14 cellular contexts compared by ENCODE assay signal in the genomic region with DNA sequence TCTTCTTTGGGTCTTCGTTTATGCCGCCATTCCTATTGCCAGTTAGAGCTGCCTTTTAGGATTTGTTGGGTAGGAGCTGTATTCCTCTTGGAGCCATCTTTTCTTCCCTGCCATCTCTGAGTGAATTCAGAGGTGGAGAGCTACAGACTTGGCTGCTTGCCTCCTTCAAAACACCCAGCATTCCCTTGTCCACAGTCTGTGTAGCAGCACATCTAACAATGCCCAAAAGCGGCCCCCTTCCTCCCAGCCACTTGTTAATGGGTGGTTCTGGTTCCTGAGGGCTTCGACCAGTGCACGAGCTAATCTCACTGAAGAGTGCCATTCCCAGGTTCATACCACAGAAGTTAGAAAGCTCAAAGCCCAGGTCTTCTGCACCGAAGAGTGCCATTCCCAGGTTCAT. TPM values are rescaled to one million over a fixed set of nuclear protein-coding genes. Genes with fewer than 3 reads are reported as not detected.
A peak's percentile ranks its signal among the peaks of the same experiment; 100 is the strongest.
DNase-seq lines count a peak whose midpoint lies in the region; ATAC-seq and TF ChIP-seq lines count a peak whose summit lies in the region.
"Had no signal": no experiment of that assay in that cellular context is flagged by ENCODE, and none has a peak within 500 bp of the region (broad histone marks: within the 10 kb centered on the region; RNA-seq: fewer than 3 reads in every experiment).

No MANE protein-coding gene starts in this region.

- H3K9ac ChIP-seq in trophoblast cell (ENCODE audit: low read length): no peak overlapping the region
- H3K9ac ChIP-seq: BLaER1 treated with 17β-estradiol and CSF1 and Interleukin-3, amounts not matched to agents 10 nM and 100 nM had no signal

- H3K36me3 ChIP-seq in left ventricle myocardium inferior (peaks cover 6% of the 10 kb centered on the region), heart right ventricle (peaks cover 0 to 18% (median 0%) of the 10 kb centered on the region in 9 donors), trophoblast cell (ENCODE audit: control insufficient read depth in 1 of 2, insufficient read depth in 2 of 2, low read length in 2 of 2) (peaks cover 5 to 8% of the 10 kb centered on the region in 2 experiments)

- no peak overlapping the region for H3K27ac Mint-ChIP-seq in activated naive CD4-positive, alpha-beta T cell treated with anti-CD3 and anti-CD28 coated beads, Interleukin-2, amount 10 ng/mL, durations not matched to agents 7 days and 5 days

- peaks cover 91% of the 10 kb centered on the region for H3K4me1 ChIP-seq in left ventricle myocardium inferior
- peaks cover 12 to 93% (median 83%) of the 10 kb centered on the region in 9 donors for H3K4me1 ChIP-seq in heart right ventricle
- peaks cover 30 to 31% of the 10 kb centered on the region in 2 experiments for H3K4me1 ChIP-seq in trophoblast cell (ENCODE audit: control insufficient read depth in 1 of 2, insufficient read depth in 2 of 2, low read length in 2 of 2)

- H3K9me3 Mint-ChIP-seq in activated naive CD4-positive, alpha-beta T cell treated with anti-CD3 and anti-CD28 coated beads, Interleukin-2, amount 10 ng/mL, durations not matched to agents 7 days and 5 days: no peaks in the 10 kb centered on the region
- H3K9me3 Mint-ChIP-seq: CD4-positive, CD25-positive, alpha-beta regulatory T cell had no signal

- H3K23ac ChIP-seq in trophoblast cell (ENCODE audit: low read length): no peak overlapping the region

- H4K91ac ChIP-seq in trophoblast cell (ENCODE audit: low read depth, low read length): no peak overlapping the region

- no peak overlapping the region for H2BK12ac ChIP-seq in trophoblast cell (ENCODE audit: low read length)

- no peak overlapping the region for H2BK5ac ChIP-seq in trophoblast cell (ENCODE audit: low read depth, low read length, poor library complexity)

- H2AK5ac ChIP-seq in trophoblast cell (ENCODE audit: low read length): no peak overlapping the region

- WGBS in heart right ventricle, 2 donors: 67 to 79% methylated on average over 6 of the region's 6 CpGs
- no CpG with 5 or more reads among the region's 6 CpGs for WGBS in trophoblast cell (ENCODE audit: extremely low coverage, insufficient coverage, insufficient read length)

- H3K4me2 ChIP-seq in trophoblast cell (ENCODE audit: low read length): no peak overlapping the region
- H3K4me2 ChIP-seq: BLaER1 treated with 17β-estradiol and CSF1 and Interleukin-3, amounts not matched to agents 10 nM and 100 nM had no signal

- no peak overlapping the region for H4K12ac ChIP-seq in trophoblast cell (ENCODE audit: low read depth, low read length)

- CTCF ChIA-PET in activated naive CD4-positive, alpha-beta T cell treated with anti-CD3 and anti-CD28 coated beads, Interleukin-2, amount 10 ng/mL, durations not matched to agents 7 days and 5 days (lab: Charles Lee): interaction anchor here (0.9 to 9.3 kb wide), 2 partner anchors 30 to 39 kb away, joined by 3 to 51 read pairs; a partner anchor contains a TSS

- H3K4ac ChIP-seq in trophoblast cell (ENCODE audit: low read depth, low read length): peak overlapping the region; percentile 9

- peaks cover 36% of the 10 kb centered on the region for H3K36me3 Mint-ChIP-seq in activated naive CD4-positive, alpha-beta T cell treated with anti-CD3 and anti-CD28 coated beads, Interleukin-2, amount 10 ng/mL, durations not matched to agents 7 days and 5 days

- H3K27me3 ChIP-seq in left ventricle myocardium inferior (ENCODE audit: low read depth): no peaks in the 10 kb centered on the region
- no peaks in the 10 kb centered on the region for H3K27me3 ChIP-seq in heart right ventricle
- H3K27me3 ChIP-seq in trophoblast cell (ENCODE audit: insufficient read depth, low read length): no peaks in the 10 kb centered on the region
- H3K27me3 ChIP-seq: BLaER1 treated with 17β-estradiol and CSF1 and Interleukin-3, amounts not matched to agents 10 nM and 100 nM had no signal

- no peak overlapping the region for H4K8ac ChIP-seq in trophoblast cell (ENCODE audit: low read depth, low read length)

- H3K79me1 ChIP-seq in trophoblast cell (ENCODE audit: low read length): no peaks in the 10 kb centered on the region

- no peak overlapping the region for H2AFZ ChIP-seq in trophoblast cell (ENCODE audit: insufficient read depth, low read length, poor library complexity)

- ATAC-seq in heart right ventricle (no peak), HG03135 (IDR thresholded peaks at IDR 0.05; ENCODE audit: unreplicated experiment) (no peak), HG02973 (IDR thresholded peaks at IDR 0.05; ENCODE audit: unreplicated experiment) (no peak)

- H3K9me3 ChIP-seq in left ventricle myocardium inferior (replicated peaks) (no peaks in the 10 kb centered on the region), heart right ventricle (no peaks in the 10 kb centered on the region), trophoblast cell (ENCODE audit: insufficient read depth, low read depth, low read length) (no peaks in the 10 kb centered on the region)
- H3K9me3 ChIP-seq: BLaER1 treated with 17β-estradiol and CSF1 and Interleukin-3, amounts not matched to agents 10 nM and 100 nM had no signal

- no peak overlapping the region for H3K4me3 ChIP-seq in left ventricle myocardium inferior
- no peak overlapping the region for H3K4me3 ChIP-seq in heart right ventricle
- H3K4me3 ChIP-seq in trophoblast cell (ENCODE audit: low read depth, low read length): no peak overlapping the region
- H3K4me3 ChIP-seq: BLaER1 treated with 17β-estradiol and CSF1 and Interleukin-3, amounts not matched to agents 10 nM and 100 nM had no signal

- no peaks in the 10 kb centered on the region for H3K27me3 Mint-ChIP-seq in activated naive CD4-positive, alpha-beta T cell treated with anti-CD3 and anti-CD28 coated beads, Interleukin-2, amount 10 ng/mL, durations not matched to agents 7 days and 5 days
- H3K27me3 Mint-ChIP-seq: CD4-positive, CD25-positive, alpha-beta regulatory T cell had no signal

- no peak overlapping the region for H2BK120ac ChIP-seq in trophoblast cell (ENCODE audit: insufficient read depth, low read length, poor library complexity)

- TF ChIP-seq CTCF in left ventricle myocardium inferior (IDR thresholded peaks at IDR 0.05; ENCODE audit: borderline replicate concordance): no peak
- no peak for TF ChIP-seq CTCF in heart right ventricle (IDR thresholded peaks at IDR 0.05)
- TF ChIP-seq CTCF in VCaP (conservative IDR thresholded peaks at IDR 0.05): no peak

- H3K27ac ChIP-seq in left ventricle myocardium inferior (replicated peaks): peak overlapping the region; percentile 88
- peak overlapping the region in 4 of 10 donors; percentile 3 to 90 (median 53) for H3K27ac ChIP-seq in heart right ventricle
- H3K27ac ChIP-seq in VCaP: peak overlapping the region; percentile 93
- H3K27ac ChIP-seq in cingulate gyrus (ENCODE audit: low read depth, low read length): peak overlapping the region; percentile 47
- no peak overlapping the region for H3K27ac ChIP-seq in trophoblast cell (ENCODE audit: low read depth, low read length)
- H3K27ac ChIP-seq: BLaER1 treated with 17β-estradiol and CSF1 and Interleukin-3, amounts not matched to agents 10 nM and 100 nM had no signal

- H3K14ac ChIP-seq in trophoblast cell (ENCODE audit: low read length): no peak overlapping the region

- peaks cover 62% of the 10 kb centered on the region for H3K4me1 Mint-ChIP-seq in activated naive CD4-positive, alpha-beta T cell treated with anti-CD3 and anti-CD28 coated beads, Interleukin-2, amount 10 ng/mL, durations not matched to agents 7 days and 5 days

- H3K79me2 ChIP-seq in trophoblast cell (ENCODE audit: control insufficient read depth, insufficient read depth, low read length, poor library complexity): peaks cover 20% of the 10 kb centered on the region

- intact Hi-C loops in left ventricle myocardium inferior (cut with micrococcal nuclease) (no loop called here), heart right ventricle (cut with DNase I) (no loop called here)

- DNase-seq in left ventricle myocardium inferior: no peak
- no peak for DNase-seq in heart right ventricle
- peak in 1 of 2 donors; percentile 10 for DNase-seq in trophoblast cell
- DNase-seq in activated naive CD4-positive, alpha-beta T cell treated with anti-CD3 and anti-CD28 coated beads, Interleukin-2, amount 10 ng/mL, durations not matched to agents 7 days and 5 days: no peak
- DNase-seq: 8988T; AML-193; Calu3; CD4-positive, CD25-positive, alpha-beta regulatory T cell; DMS 273 treated with DMSO at 0.1 percent for 48 hours had no signal

- no peak overlapping the region for H3K4me3 Mint-ChIP-seq in activated naive CD4-positive, alpha-beta T cell treated with anti-CD3 and anti-CD28 coated beads, Interleukin-2, amount 10 ng/mL, durations not matched to agents 7 days and 5 days
- H3K4me3 Mint-ChIP-seq: CD4-positive, CD25-positive, alpha-beta regulatory T cell had no signal

- no peak overlapping the region for H3K18ac ChIP-seq in trophoblast cell (ENCODE audit: low read length)

RNA-seq across cellular contexts. Expression of a gene that starts 37.7 kb away (rescaled TPM):
- total RNA-seq in left ventricle myocardium inferior: 36.6 TPM
- 10 to 100 TPM; 33.8 to 42.7 (median 39.0) TPM for total RNA-seq in heart right ventricle
- 10 to 100 TPM; 12.6 to 18.9 TPM for polyA plus RNA-seq in heart right ventricle
- polyA plus RNA-seq in trophoblast cell (2013): 67.3 and 70.2 TPM in 2 replicates

RNA-seq across cellular contexts. Expression of a gene that starts 40.3 kb away (rescaled TPM):
- total RNA-seq in left ventricle myocardium inferior (10.5 TPM), heart right ventricle (1 to 10 TPM; 1.1 to 8.4 (median 5.0) TPM)
- polyA plus RNA-seq in heart right ventricle: 1 to 10 TPM; 4.4 to 5.4 TPM
- polyA plus RNA-seq in trophoblast cell (2013): 11.6 and 13.0 TPM in 2 replicates
- total RNA-seq: CD4-positive, CD25-positive, alpha-beta regulatory T cell had no signal
- polyA plus RNA-seq: CD4-positive, CD25-positive, alpha-beta regulatory T cell had no signal
